ENCODE assay signal across 16 cellular contexts in the genomic region with DNA sequence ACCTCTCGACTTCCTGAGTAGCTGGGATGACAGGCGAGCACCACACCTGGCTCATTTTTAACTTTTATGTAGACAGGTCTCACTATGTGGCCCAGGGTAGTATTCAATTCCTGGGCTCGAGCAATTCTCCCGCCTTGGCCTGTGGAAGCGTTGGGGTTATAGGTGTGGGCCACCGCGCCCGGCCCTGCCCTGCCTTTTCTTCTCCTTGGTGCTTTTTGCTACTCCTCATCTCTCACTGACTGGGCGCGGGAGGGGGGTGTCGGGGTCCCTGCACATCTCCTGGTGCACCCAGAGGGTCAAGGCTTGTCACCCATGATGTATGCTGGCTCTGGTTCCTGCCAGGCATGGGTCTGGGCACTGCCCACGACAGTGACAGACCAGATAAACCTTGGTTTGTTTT. TPM values are rescaled to one million over a fixed set of nuclear protein-coding genes. Genes with fewer than 3 reads are reported as not detected.
DNase-seq lines count a peak whose midpoint lies in the region; ATAC-seq and TF ChIP-seq lines count a peak whose summit lies in the region.
"Had no signal": no experiment of that assay in that cellular context is flagged by ENCODE, and none has a peak within 500 bp of the region (broad histone marks: within the 10 kb centered on the region; RNA-seq: fewer than 3 reads in every experiment).

No MANE protein-coding gene starts in this region.

- no peak for DNase-seq in natural killer cell
- no peak for DNase-seq in natural killer cell treated with Interleukin-12 subunit alpha and Interleukin-12 subunit beta and Interleukin-15 and Interleukin-18, amount 100 ng/mL, for 72 hours (ENCODE audit: low spot score)
- no peak for DNase-seq in activated T-helper 1 cell treated with anti-CD3 and anti-CD28 coated beads, Interleukin-12 subunit alpha, Interleukin-12 subunit beta, Interleukin-2, Interleukin-4 antibody, amounts not matched to agents 30 ng/mL and 10 ng/mL and 1 ng/mL, durations not matched to agents 14 hours and 24 hours and 36 hours (ENCODE audit: low spot score)
- DNase-seq in mesothelial cell of epicardium (ENCODE audit: low spot score in 2 of 2, unreplicated experiment in 2 of 2) = no peak
- DNase-seq in transverse colon = no peak
- no peak for DNase-seq in activated CD4-positive, alpha-beta memory T cell treated with anti-CD3 and anti-CD28 coated beads for 36 hours
- DNase-seq in mesendoderm = no peak
- DNase-seq: activated CD4-positive, alpha-beta T cell treated with anti-CD3 and anti-CD28 coated beads for 1 hour; activated effector memory CD4-positive, alpha-beta T cell treated with Interleukin-2 at 50 U/mL for 16 hours; dorsolateral prefrontal cortex; NCI-H1417 treated with DMSO at 0.1 percent for 48 hours; stimulated activated CD4-positive, alpha-beta T cell treated with anti-CD3 and anti-CD28 coated beads, Interleukin-4, amount 100 ng/mL, for 1 hour had no signal

- TF ChIP-seq EP300 in transverse colon (IDR thresholded peaks at IDR 0.05; ENCODE audit: low read depth) = no peak

- H3K4me1 Mint-ChIP-seq in natural killer cell = peaks cover 0 to 18% of the 10 kb centered on the region in 2 donors
- H3K4me1 Mint-ChIP-seq in natural killer cell treated with Interleukin-12 subunit alpha and Interleukin-12 subunit beta and Interleukin-15 and Interleukin-18, amount 100 ng/mL, for 72 hours (ENCODE audit: low read depth in 2 of 2) = peaks cover 3 to 5% of the 10 kb centered on the region in 2 donors
- no peaks in the 10 kb centered on the region for H3K4me1 Mint-ChIP-seq in activated T-helper 1 cell treated with anti-CD3 and anti-CD28 coated beads, Interleukin-12 subunit alpha, Interleukin-12 subunit beta, Interleukin-2, Interleukin-4 antibody, amounts not matched to agents 30 ng/mL and 10 ng/mL and 1 ng/mL, durations not matched to agents 14 hours and 24 hours and 36 hours (ENCODE audit: low read depth)
- H3K4me1 Mint-ChIP-seq in mesothelial cell of epicardium = peaks cover 10% of the 10 kb centered on the region
- H3K4me1 Mint-ChIP-seq in activated CD4-positive, alpha-beta memory T cell treated with anti-CD3 and anti-CD28 coated beads for 36 hours (ENCODE audit: low read depth) = peaks cover 15% of the 10 kb centered on the region

- in situ Hi-C loops in transverse colon (cut with MboI; ENCODE audit: low pct_ligation_motif_present in 1 of 4, low pct_unique_long_range_greater_than_20kb in 1 of 4, low sequenced_read_pairs in 3 of 4) = no loop called here

- TF ChIP-seq POLR2A in transverse colon (IDR thresholded peaks at IDR 0.05) = no peak

- no peaks in the 10 kb centered on the region for H3K36me3 ChIP-seq in transverse colon
- H3K36me3 ChIP-seq in mesendoderm (ENCODE audit: control insufficient read depth, insufficient read depth, low read length) = no peaks in the 10 kb centered on the region

- POLR2A ChIA-PET in activated CD4-positive, alpha-beta memory T cell treated with anti-CD3 and anti-CD28 coated beads for 36 hours (lab: Charles Lee) = no interaction called here

- no peak overlapping the region for H3K18ac ChIP-seq in mesendoderm (ENCODE audit: low read length)

- ATAC-seq in natural killer cell = no peak
- no peak for ATAC-seq in natural killer cell treated with Interleukin-12 subunit alpha and Interleukin-12 subunit beta and Interleukin-15 and Interleukin-18, amount 100 ng/mL, for 72 hours
- ATAC-seq in GM19035 (IDR thresholded peaks at IDR 0.05; ENCODE audit: unreplicated experiment) = no peak
- ATAC-seq: Right ventricle myocardium inferior had no signal

- H2BK5ac ChIP-seq in mesendoderm (ENCODE audit: low read length) = no peak overlapping the region

- TF ChIP-seq CTCF in natural killer cell (IDR thresholded peaks at IDR 0.05) (no peak), mesothelial cell of epicardium (IDR thresholded peaks at IDR 0.05; ENCODE audit: unreplicated experiment) (no peak), transverse colon (IDR thresholded peaks at IDR 0.05) (no peak)

- no peak overlapping the region for H3K56ac ChIP-seq in mesendoderm (ENCODE audit: low read length)

- H3K36me3 Mint-ChIP-seq in natural killer cell (no peaks in the 10 kb centered on the region), mesothelial cell of epicardium (no peaks in the 10 kb centered on the region)
- H3K36me3 Mint-ChIP-seq in natural killer cell treated with Interleukin-12 subunit alpha and Interleukin-12 subunit beta and Interleukin-15 and Interleukin-18, amount 100 ng/mL, for 72 hours = no peaks in the 10 kb centered on the region
- peaks cover 2% of the 10 kb centered on the region for H3K36me3 Mint-ChIP-seq in activated T-helper 1 cell treated with anti-CD3 and anti-CD28 coated beads, Interleukin-12 subunit alpha, Interleukin-12 subunit beta, Interleukin-2, Interleukin-4 antibody, amounts not matched to agents 30 ng/mL and 10 ng/mL and 1 ng/mL, durations not matched to agents 14 hours and 24 hours and 36 hours (ENCODE audit: low read depth)
- H3K36me3 Mint-ChIP-seq in activated CD4-positive, alpha-beta memory T cell treated with anti-CD3 and anti-CD28 coated beads for 36 hours = peaks cover 1% of the 10 kb centered on the region

- no peaks in the 10 kb centered on the region for H3K27me3 Mint-ChIP-seq in natural killer cell (ENCODE audit: low read depth in 2 of 2)
- no peaks in the 10 kb centered on the region for H3K27me3 Mint-ChIP-seq in natural killer cell treated with Interleukin-12 subunit alpha and Interleukin-12 subunit beta and Interleukin-15 and Interleukin-18, amount 100 ng/mL, for 72 hours
- no peaks in the 10 kb centered on the region for H3K27me3 Mint-ChIP-seq in activated T-helper 1 cell treated with anti-CD3 and anti-CD28 coated beads, Interleukin-12 subunit alpha, Interleukin-12 subunit beta, Interleukin-2, Interleukin-4 antibody, amounts not matched to agents 30 ng/mL and 10 ng/mL and 1 ng/mL, durations not matched to agents 14 hours and 24 hours and 36 hours (ENCODE audit: insufficient read depth)
- no peaks in the 10 kb centered on the region for H3K27me3 Mint-ChIP-seq in mesothelial cell of epicardium (ENCODE audit: low read depth)
- no peaks in the 10 kb centered on the region for H3K27me3 Mint-ChIP-seq in activated CD4-positive, alpha-beta memory T cell treated with anti-CD3 and anti-CD28 coated beads for 36 hours

- H3K9me3 Mint-ChIP-seq in natural killer cell (no peaks in the 10 kb centered on the region), mesothelial cell of epicardium (no peaks in the 10 kb centered on the region)
- no peaks in the 10 kb centered on the region for H3K9me3 Mint-ChIP-seq in natural killer cell treated with Interleukin-12 subunit alpha and Interleukin-12 subunit beta and Interleukin-15 and Interleukin-18, amount 100 ng/mL, for 72 hours
- no peaks in the 10 kb centered on the region for H3K9me3 Mint-ChIP-seq in activated T-helper 1 cell treated with anti-CD3 and anti-CD28 coated beads, Interleukin-12 subunit alpha, Interleukin-12 subunit beta, Interleukin-2, Interleukin-4 antibody, amounts not matched to agents 30 ng/mL and 10 ng/mL and 1 ng/mL, durations not matched to agents 14 hours and 24 hours and 36 hours
- no peaks in the 10 kb centered on the region for H3K9me3 Mint-ChIP-seq in activated CD4-positive, alpha-beta memory T cell treated with anti-CD3 and anti-CD28 coated beads for 36 hours

- H3K23ac ChIP-seq in mesendoderm (ENCODE audit: low read length) = no peak overlapping the region

- H3K27me3 ChIP-seq in transverse colon (no peaks in the 10 kb centered on the region), mesendoderm (ENCODE audit: insufficient read depth, low read length, poor library complexity) (no peaks in the 10 kb centered on the region)
- H3K27me3 ChIP-seq: dorsolateral prefrontal cortex, tibial nerve had no signal

- peak overlapping the region; percentile 8 for H3K4me3 Mint-ChIP-seq in natural killer cell
- H3K4me3 Mint-ChIP-seq in natural killer cell treated with Interleukin-12 subunit alpha and Interleukin-12 subunit beta and Interleukin-15 and Interleukin-18, amount 100 ng/mL, for 72 hours = no peak overlapping the region
- H3K4me3 Mint-ChIP-seq in activated T-helper 1 cell treated with anti-CD3 and anti-CD28 coated beads, Interleukin-12 subunit alpha, Interleukin-12 subunit beta, Interleukin-2, Interleukin-4 antibody, amounts not matched to agents 30 ng/mL and 10 ng/mL and 1 ng/mL, durations not matched to agents 14 hours and 24 hours and 36 hours = peak overlapping the region; percentile 76
- peak overlapping the region; percentile 28 for H3K4me3 Mint-ChIP-seq in mesothelial cell of epicardium
- H3K4me3 Mint-ChIP-seq in activated CD4-positive, alpha-beta memory T cell treated with anti-CD3 and anti-CD28 coated beads for 36 hours = no peak overlapping the region

- H2BK15ac ChIP-seq in mesendoderm (replicated peaks; ENCODE audit: low read depth) = no peak overlapping the region

- WGBS in transverse colon (ENCODE audit: low coverage in 1 of 2), 2 donors = 80 to 82% methylated on average over 2 to 12 of the region's 12 CpGs
- WGBS in mesendoderm (ENCODE audit: extremely low coverage, insufficient coverage, low lambda C conversion rate) = no CpG with 5 or more reads among the region's 12 CpGs

- H2BK120ac ChIP-seq in mesendoderm (ENCODE audit: low read depth, low read length) = no peak overlapping the region

- H3K4me3 ChIP-seq in transverse colon = no peak overlapping the region
- H3K4me3 ChIP-seq in mesendoderm (ENCODE audit: low read length) = no peak overlapping the region
- H3K4me3 ChIP-seq: HAP-1, tibial nerve had no signal

- H3K79me2 ChIP-seq in mesendoderm (ENCODE audit: control insufficient read depth, insufficient read depth, low read length) = no peaks in the 10 kb centered on the region

- no peaks in the 10 kb centered on the region for H3K9me3 ChIP-seq in transverse colon
- H3K9me3 ChIP-seq: HAP-1, tibial nerve had no signal

- H3K27ac Mint-ChIP-seq in natural killer cell (no peak overlapping the region), mesothelial cell of epicardium (no peak overlapping the region)
- H3K27ac Mint-ChIP-seq in natural killer cell treated with Interleukin-12 subunit alpha and Interleukin-12 subunit beta and Interleukin-15 and Interleukin-18, amount 100 ng/mL, for 72 hours = no peak overlapping the region
- no peak overlapping the region for H3K27ac Mint-ChIP-seq in activated T-helper 1 cell treated with anti-CD3 and anti-CD28 coated beads, Interleukin-12 subunit alpha, Interleukin-12 subunit beta, Interleukin-2, Interleukin-4 antibody, amounts not matched to agents 30 ng/mL and 10 ng/mL and 1 ng/mL, durations not matched to agents 14 hours and 24 hours and 36 hours
- H3K27ac Mint-ChIP-seq in activated CD4-positive, alpha-beta memory T cell treated with anti-CD3 and anti-CD28 coated beads for 36 hours = no peak overlapping the region

- peaks cover 40 to 70% (median 69%) of the 10 kb centered on the region in 4 donors for H3K4me1 ChIP-seq in transverse colon
- no peaks in the 10 kb centered on the region for H3K4me1 ChIP-seq in mesendoderm (ENCODE audit: control insufficient read depth, low read depth, low read length)

- peak overlapping the region; percentile 93 to 96 (median 95) for H3K27ac ChIP-seq in transverse colon
- H3K27ac ChIP-seq in mesendoderm (ENCODE audit: low read depth, low read length) = no peak overlapping the region

- intact Hi-C loops in natural killer cell (cut with micrococcal nuclease) (no loop called here), transverse colon (cut with DNase I; ENCODE audit: low total_unique reads) (no loop called here)
- intact Hi-C loops in activated T-helper 1 cell treated with anti-CD3 and anti-CD28 coated beads, Interleukin-12 subunit alpha, Interleukin-12 subunit beta, Interleukin-2, Interleukin-4 antibody, amounts not matched to agents 30 ng/mL and 10 ng/mL and 1 ng/mL, durations not matched to agents 14 hours and 24 hours and 36 hours (cut with micrococcal nuclease) = no loop called here
- intact Hi-C loops in activated CD4-positive, alpha-beta memory T cell treated with anti-CD3 and anti-CD28 coated beads for 36 hours (cut with micrococcal nuclease) = no loop called here

- no peak overlapping the region for H3K9ac ChIP-seq in mesendoderm (ENCODE audit: low read length)

- H3K4me2 ChIP-seq in mesendoderm (ENCODE audit: low read length) = no peak overlapping the region

- H4K8ac ChIP-seq in mesendoderm (ENCODE audit: low read depth, low read length) = no peak overlapping the region

- H3K4ac ChIP-seq in mesendoderm (ENCODE audit: low read depth, low read length) = no peak overlapping the region

- H2AK5ac ChIP-seq in mesendoderm (ENCODE audit: low read length) = no peak overlapping the region

- H3K79me1 ChIP-seq in mesendoderm (ENCODE audit: low read length) = no peaks in the 10 kb centered on the region

- H4K5ac ChIP-seq in mesendoderm (ENCODE audit: low read length) = no peak overlapping the region

- CTCF ChIA-PET in activated CD4-positive, alpha-beta memory T cell treated with anti-CD3 and anti-CD28 coated beads for 36 hours (lab: Charles Lee) = no interaction called here

RNA-seq across cellular contexts. Expression of a gene that starts 2.9 kb away (rescaled TPM):
- total RNA-seq in natural killer cell (10 to 100 TPM; 11.3 to 17.4 (median 15.7) TPM), mesothelial cell of epicardium (20.5 to 24.6 TPM (median 21.7 TPM) in 3 replicates), transverse colon (100 to 1,000 TPM; 158 to 267 (median 211) TPM)
- total RNA-seq in natural killer cell treated with Interleukin-12 subunit alpha and Interleukin-12 subunit beta and Interleukin-15 and Interleukin-18, amount 100 ng/mL, for 72 hours = 10 to 100 TPM; 29.5 to 57.7 TPM
- 66.5 and 67.6 TPM in 2 replicates for total RNA-seq in activated T-helper 1 cell treated with anti-CD3 and anti-CD28 coated beads, Interleukin-12 subunit alpha, Interleukin-12 subunit beta, Interleukin-2, Interleukin-4 antibody, amounts not matched to agents 30 ng/mL and 10 ng/mL and 1 ng/mL, durations not matched to agents 14 hours and 24 hours and 36 hours
- total RNA-seq in activated CD4-positive, alpha-beta memory T cell treated with anti-CD3 and anti-CD28 coated beads for 36 hours = 10 to 100 TPM; 41.1 to 44.1 TPM
- 18.4 TPM for polyA plus RNA-seq in mesendoderm (2013, experiment 1 of 2)
- 18.9 TPM for polyA plus RNA-seq in mesendoderm (2013, experiment 2 of 2)

RNA-seq across cellular contexts. Expression of a gene that starts 4.6 kb away (rescaled TPM):
- total RNA-seq in natural killer cell (10 to 100 TPM; 16.7 to 22.8 (median 20.2) TPM), mesothelial cell of epicardium (75.9 to 86.9 TPM (median 77.2 TPM) in 3 replicates), transverse colon (100 to 1,000 TPM in 2 of 4 donors, 10 to 100 TPM in 2; 23.0 to 166 (median 90.2) TPM)
- total RNA-seq in natural killer cell treated with Interleukin-12 subunit alpha and Interleukin-12 subunit beta and Interleukin-15 and Interleukin-18, amount 100 ng/mL, for 72 hours = 100 to 1,000 TPM in 1 of 2 donors, 10 to 100 TPM in 1; 49.7 to 130 TPM
- total RNA-seq in activated T-helper 1 cell treated with anti-CD3 and anti-CD28 coated beads, Interleukin-12 subunit alpha, Interleukin-12 subunit beta, Interleukin-2, Interleukin-4 antibody, amounts not matched to agents 30 ng/mL and 10 ng/mL and 1 ng/mL, durations not matched to agents 14 hours and 24 hours and 36 hours = 81.2 and 82.3 TPM in 2 replicates
- 10 to 100 TPM; 52.8 to 58.2 TPM for total RNA-seq in activated CD4-positive, alpha-beta memory T cell treated with anti-CD3 and anti-CD28 coated beads for 36 hours
- 17.0 TPM for polyA plus RNA-seq in mesendoderm (2013, experiment 1 of 2)
- 19.7 TPM for polyA plus RNA-seq in mesendoderm (2013, experiment 2 of 2)

RNA-seq across cellular contexts. Expression of a gene that starts 8.5 kb away (rescaled TPM):
- total RNA-seq in natural killer cell (10 to 100 TPM; 33.7 to 36.3 (median 36.1) TPM), mesothelial cell of epicardium (72.1 to 74.0 TPM (median 73.2 TPM) in 3 replicates), transverse colon (10 to 100 TPM; 32.6 to 91.8 (median 86.7) TPM)
- total RNA-seq in natural killer cell treated with Interleukin-12 subunit alpha and Interleukin-12 subunit beta and Interleukin-15 and Interleukin-18, amount 100 ng/mL, for 72 hours = 100 to 1,000 TPM in 1 of 2 donors, 10 to 100 TPM in 1; 93.7 to 115 TPM
- 141 and 147 TPM in 2 replicates for total RNA-seq in activated T-helper 1 cell treated with anti-CD3 and anti-CD28 coated beads, Interleukin-12 subunit alpha, Interleukin-12 subunit beta, Interleukin-2, Interleukin-4 antibody, amounts not matched to agents 30 ng/mL and 10 ng/mL and 1 ng/mL, durations not matched to agents 14 hours and 24 hours and 36 hours
- total RNA-seq in activated CD4-positive, alpha-beta memory T cell treated with anti-CD3 and anti-CD28 coated beads for 36 hours = 100 to 1,000 TPM; 113 to 117 TPM
- polyA plus RNA-seq in mesendoderm (2013, experiment 1 of 2) = 75.3 TPM
- 76.8 TPM for polyA plus RNA-seq in mesendoderm (2013, experiment 2 of 2)

RNA-seq across cellular contexts. Expression of a gene that starts 13.8 kb away (rescaled TPM):
- 1 to 10 TPM in 1 of 3 donors, under 1 TPM in 2; 0.60 to 1.7 (median 0.75) TPM for total RNA-seq in natural killer cell
- total RNA-seq in natural killer cell treated with Interleukin-12 subunit alpha and Interleukin-12 subunit beta and Interleukin-15 and Interleukin-18, amount 100 ng/mL, for 72 hours = 1 to 10 TPM in 1 of 2 donors, under 1 TPM in 1; 0.75 to 1.1 TPM
- 0.34 and 0.44 TPM in 2 replicates for total RNA-seq in activated T-helper 1 cell treated with anti-CD3 and anti-CD28 coated beads, Interleukin-12 subunit alpha, Interleukin-12 subunit beta, Interleukin-2, Interleukin-4 antibody, amounts not matched to agents 30 ng/mL and 10 ng/mL and 1 ng/mL, durations not matched to agents 14 hours and 24 hours and 36 hours
- total RNA-seq in mesothelial cell of epicardium = 0.47 to 0.94 TPM (median 0.84 TPM) in 3 replicates
- total RNA-seq in transverse colon = 10 to 100 TPM in 1 of 4 donors, 1 to 10 TPM in 3; 2.3 to 13.1 (median 4.2) TPM
- total RNA-seq in activated CD4-positive, alpha-beta memory T cell treated with anti-CD3 and anti-CD28 coated beads for 36 hours = under 1 TPM; 0.05 to 0.07 TPM
- 1.7 TPM for polyA plus RNA-seq in mesendoderm (2013, experiment 1 of 2)
- 1.7 TPM for polyA plus RNA-seq in mesendoderm (2013, experiment 2 of 2)

RNA-seq across cellular contexts. Expression of a gene that starts 23.4 kb away (rescaled TPM):
- total RNA-seq in natural killer cell (100 to 1,000 TPM; 205 to 216 (median 211) TPM), mesothelial cell of epicardium (190 to 207 TPM (median 194 TPM) in 3 replicates), transverse colon (100 to 1,000 TPM; 133 to 386 (median 259) TPM)
- total RNA-seq in natural killer cell treated with Interleukin-12 subunit alpha and Interleukin-12 subunit beta and Interleukin-15 and Interleukin-18, amount 100 ng/mL, for 72 hours = 100 to 1,000 TPM; 171 to 259 TPM
- total RNA-seq in activated T-helper 1 cell treated with anti-CD3 and anti-CD28 coated beads, Interleukin-12 subunit alpha, Interleukin-12 subunit beta, Interleukin-2, Interleukin-4 antibody, amounts not matched to agents 30 ng/mL and 10 ng/mL and 1 ng/mL, durations not matched to agents 14 hours and 24 hours and 36 hours = 165 and 177 TPM in 2 replicates
- 100 to 1,000 TPM; 112 to 128 TPM for total RNA-seq in activated CD4-positive, alpha-beta memory T cell treated with anti-CD3 and anti-CD28 coated beads for 36 hours
- polyA plus RNA-seq in mesendoderm (2013, experiment 1 of 2) = 74.0 TPM
- 70.5 TPM for polyA plus RNA-seq in mesendoderm (2013, experiment 2 of 2)

Comparison
In these comparisons a context has a peak if more than half of its experiments do, and no peak if none do; other contexts are left out.
1. H3K4me3 Mint-ChIP-seq: peak in natural killer cell (single experiment), activated T-helper 1 cell treated with anti-CD3 and anti-CD28 coated beads, Interleukin-12 subunit alpha, Interleukin-12 subunit beta, Interleukin-2, Interleukin-4 antibody, amounts not matched to agents 30 ng/mL and 10 ng/mL and 1 ng/mL, durations not matched to agents 14 hours and 24 hours and 36 hours (single experiment) and mesothelial cell of epicardium (single experiment); none in natural killer cell treated with Interleukin-12 subunit alpha and Interleukin-12 subunit beta and Interleukin-15 and Interleukin-18, amount 100 ng/mL, for 72 hours (single experiment) and activated CD4-positive, alpha-beta memory T cell treated with anti-CD3 and anti-CD28 coated beads for 36 hours (single experiment).